ENCODE assay signal across 8 cellular contexts in the genomic region with DNA sequence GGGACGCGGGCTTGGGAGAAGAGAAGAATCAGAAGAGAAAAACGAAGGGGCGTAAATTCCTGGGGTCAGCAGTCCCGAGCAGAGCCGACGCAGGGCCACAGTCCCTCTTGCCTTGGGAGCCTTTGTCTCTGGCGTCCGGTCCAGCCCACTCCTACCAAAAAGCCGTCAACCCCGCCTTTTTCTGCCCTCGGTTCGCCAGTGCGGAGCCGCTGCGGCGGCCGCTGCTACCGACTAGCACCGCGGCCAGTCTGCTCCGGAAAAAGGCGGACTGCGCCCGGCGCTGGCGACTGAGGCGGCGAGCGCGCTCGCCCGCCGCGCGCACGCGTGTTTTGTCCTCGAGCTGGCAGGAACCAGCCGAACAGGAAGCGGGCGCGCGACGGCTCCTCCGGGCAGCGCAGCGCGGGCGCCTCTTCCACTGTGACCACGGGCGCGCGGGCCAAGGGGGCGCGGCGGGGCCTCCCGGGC. TPM values are rescaled to one million over a fixed set of nuclear protein-coding genes. Genes with fewer than 3 reads are reported as not detected.
DNase-seq lines count a peak whose midpoint lies in the region; ATAC-seq lines count a peak whose summit lies in the region.

No MANE protein-coding gene starts in this region.

- in situ Hi-C loops in ACHN (cut with HindIII; ENCODE audit: low pct_ligation_motif_present, low pct_unique_long_range_greater_than_20kb, low sequenced_read_pairs): no loop called here

- H3K27me3 ChIP-seq in iPS DF 6.9 (ENCODE audit: control insufficient read depth, insufficient read depth, low read length): no peaks in the 10 kb centered on the region

- WGBS in iPS DF 6.9 (ENCODE audit: insufficient coverage, insufficient read length): no CpG with 5 or more reads among the region's 58 CpGs

- peak overlapping the region; percentile 88 to 98 for H3K27ac Mint-ChIP-seq in activated naive CD4-positive, alpha-beta T cell treated with anti-CD3 and anti-CD28 coated beads, Interleukin-2, amount 50 U/mL, for 72 hours

- peak overlapping the region; percentile 97 for H3K4me3 ChIP-seq in iPS DF 6.9 (ENCODE audit: low read length)
- peak overlapping the region; percentile 67 to 97 (median 87) for H3K4me3 ChIP-seq in skin epidermis

- peak; percentile 19 for ATAC-seq in GM18907 (IDR thresholded peaks at IDR 0.05; ENCODE audit: unreplicated experiment)
- ATAC-seq in activated naive CD4-positive, alpha-beta T cell treated with anti-CD3 and anti-CD28 coated beads, Interleukin-2, amount 50 U/mL, for 72 hours: peak in 1 of 2 donors; percentile 2
- ATAC-seq in GM18519 (IDR thresholded peaks at IDR 0.05; ENCODE audit: low FRiP score, unreplicated experiment): no peak

- no peaks in the 10 kb centered on the region for H3K9me3 ChIP-seq in iPS DF 6.9 (ENCODE audit: control insufficient read depth, insufficient read depth, low read length)

- H3K36me3 Mint-ChIP-seq in activated naive CD4-positive, alpha-beta T cell treated with anti-CD3 and anti-CD28 coated beads, Interleukin-2, amount 50 U/mL, for 72 hours: peaks cover 55 to 76% of the 10 kb centered on the region in 2 donors

- no peaks in the 10 kb centered on the region for H3K4me1 ChIP-seq in iPS DF 6.9 (ENCODE audit: control insufficient read depth, insufficient read depth, low read length)

- DNase-seq in ACHN (peak; percentile 42), HT1080 (ENCODE audit: low read depth) (peak; percentile 60), iPS DF 6.9 (ENCODE audit: low read depth, low spot score) (no peak), Ammon's horn (ENCODE audit: low spot score) (no peak)
- no peak for DNase-seq in activated naive CD4-positive, alpha-beta T cell treated with anti-CD3 and anti-CD28 coated beads, Interleukin-2, amount 50 U/mL, for 72 hours (ENCODE audit: low spot score in 2 of 2)

- no peaks in the 10 kb centered on the region for H3K9me3 Mint-ChIP-seq in activated naive CD4-positive, alpha-beta T cell treated with anti-CD3 and anti-CD28 coated beads, Interleukin-2, amount 50 U/mL, for 72 hours

- H3K27ac ChIP-seq in iPS DF 6.9 (ENCODE audit: low read length) (no peak overlapping the region), skin epidermis (peak overlapping the region; percentile 93 to 100 (median 98))

- peaks cover 8% of the 10 kb centered on the region; the same call in 1 of the 2 replicates for H3K36me3 ChIP-seq in iPS DF 6.9 (ENCODE audit: control insufficient read depth, insufficient read depth, low read length)

RNA-seq across cellular contexts. Expression of gene HNRNPDL, which starts 0.5 kb away (rescaled TPM):
- total RNA-seq in HT1080 (2014; rRNA removed; shearing (Covaris generic)): 288 and 338 TPM in 2 replicates
- 316 and 339 TPM in 2 replicates for polyA plus RNA-seq in HT1080 (2015; cell fraction: cytosol; rRNA removed)
- 696 and 707 TPM in 2 replicates for polyA plus RNA-seq in HT1080 (2015; cell fraction: nucleus; rRNA removed)
- 100 to 1,000 TPM; 166 to 309 TPM for total RNA-seq in activated naive CD4-positive, alpha-beta T cell treated with anti-CD3 and anti-CD28 coated beads, Interleukin-2, amount 50 U/mL, for 72 hours

RNA-seq across cellular contexts. Expression of gene ENOPH1, which starts 0.6 kb away (rescaled TPM):
- 80.7 and 88.0 TPM in 2 replicates for total RNA-seq in HT1080 (2014; rRNA removed; shearing (Covaris generic))
- 65.9 and 73.1 TPM in 2 replicates for polyA plus RNA-seq in HT1080 (2015; cell fraction: cytosol; rRNA removed)
- 34.1 and 36.7 TPM in 2 replicates for polyA plus RNA-seq in HT1080 (2015; cell fraction: nucleus; rRNA removed)
- total RNA-seq in activated naive CD4-positive, alpha-beta T cell treated with anti-CD3 and anti-CD28 coated beads, Interleukin-2, amount 50 U/mL, for 72 hours: 10 to 100 TPM; 43.7 to 62.2 TPM

RNA-seq across cellular contexts. Expression of gene HNRNPD, which starts 56.0 kb away (rescaled TPM):
- total RNA-seq in HT1080 (2014; rRNA removed; shearing (Covaris generic)): 53.6 and 85.2 TPM in 2 replicates
- 420 and 485 TPM in 2 replicates for polyA plus RNA-seq in HT1080 (2015; cell fraction: cytosol; rRNA removed)
- 504 and 567 TPM in 2 replicates for polyA plus RNA-seq in HT1080 (2015; cell fraction: nucleus; rRNA removed)
- total RNA-seq in activated naive CD4-positive, alpha-beta T cell treated with anti-CD3 and anti-CD28 coated beads, Interleukin-2, amount 50 U/mL, for 72 hours: 100 to 1,000 TPM; 260 to 462 TPM

Comparison
In these comparisons a context has a peak if more than half of its experiments do, and no peak if none do; other contexts are left out.
1. DNase-seq: peak in ACHN (single experiment) and HT1080 (single experiment); none in activated naive CD4-positive, alpha-beta T cell treated with anti-CD3 and anti-CD28 coated beads, Interleukin-2, amount 50 U/mL, for 72 hours (0 of 2), iPS DF 6.9 (single experiment) and Ammon's horn (single experiment).